Comparison of ENCODE assay signal across 1 cellular context in genomic region chr17:73795730-73796129, GRCh38.
TF ChIP-seq lines count a peak whose summit lies in the region.

No MANE protein-coding gene starts in this region.

TF ChIP-seq in HepG2, 621 proteins besides CTCF, POLR2A, EP300 and RAD21 (continued from another document and continues in another):
- TF ChIP-seq ZXDC (CRISPR knock-in tag; IDR thresholded peaks at IDR 0.05) (no peak), ZNF710 (CRISPR knock-in tag; IDR thresholded peaks at IDR 0.05; ENCODE audit: borderline replicate concordance) (0 out of 2 replicates have a peak, but pooled peaks have one; percentile 52), ZNF382 (CRISPR knock-in tag; IDR thresholded peaks at IDR 0.05; ENCODE audit: borderline replicate concordance) (no peak), PAF1 (CRISPR knock-in tag; IDR thresholded peaks at IDR 0.05) (no peak), GFI1 (CRISPR knock-in tag; IDR thresholded peaks at IDR 0.05; ENCODE audit: borderline replicate concordance) (0 out of 2 replicates have a peak, but pooled peaks have one; percentile 34), AHDC1 (CRISPR knock-in tag; IDR thresholded peaks at IDR 0.05; ENCODE audit: borderline replicate concordance) (peak; percentile 68; the same call in 1 of the 2 replicates), HHEX (CRISPR knock-in tag; IDR thresholded peaks at IDR 0.05) (no peak), MAX (IDR thresholded peaks at IDR 0.05) (peak; percentile 55), ZMAT3 (CRISPR knock-in tag; conservative IDR thresholded peaks at IDR 0.05) (no peak), NFE2L1 (CRISPR knock-in tag; IDR thresholded peaks at IDR 0.05; ENCODE audit: borderline replicate concordance) (no peak), ZSCAN12 (CRISPR knock-in tag; IDR thresholded peaks at IDR 0.05) (no peak), CBX5 (CRISPR knock-in tag; IDR thresholded peaks at IDR 0.05; ENCODE audit: borderline replicate concordance) (0 out of 2 replicates have a peak, but pooled peaks have one; percentile 60), ZNF644 (CRISPR knock-in tag; IDR thresholded peaks at IDR 0.05; ENCODE audit: low read depth) (peak; percentile 67; the same call in 1 of the 2 replicates), TCF7 (IDR thresholded peaks at IDR 0.05; ENCODE audit: low read depth) (peak; percentile 59), ZNF800 (CRISPR knock-in tag; IDR thresholded peaks at IDR 0.05) (no peak), PHF8 (CRISPR knock-in tag; IDR thresholded peaks at IDR 0.05) (no peak), SOX5 (CRISPR knock-in tag; IDR thresholded peaks at IDR 0.05; ENCODE audit: borderline replicate concordance) (peak; percentile 84), ZNF614 (CRISPR knock-in tag; IDR thresholded peaks at IDR 0.05; ENCODE audit: borderline replicate concordance) (peak; percentile 78), ZMYM3 (CRISPR knock-in tag; IDR thresholded peaks at IDR 0.05) (0 out of 2 replicates have a peak, but pooled peaks have one; percentile 42), FOXP4 (CRISPR knock-in tag; IDR thresholded peaks at IDR 0.05) (peak; percentile 62; the same call in 1 of the 2 replicates), ZBTB7A (CRISPR knock-in tag; IDR thresholded peaks at IDR 0.05) (no peak), MIER3 (CRISPR knock-in tag; IDR thresholded peaks at IDR 0.05; ENCODE audit: borderline replicate concordance) (peak; percentile 30; the same call in 1 of the 2 replicates), THRA (CRISPR knock-in tag; IDR thresholded peaks at IDR 0.05; ENCODE audit: borderline replicate concordance) (peak; percentile 71; the same call in 1 of the 2 replicates), ZMAT5 (CRISPR knock-in tag; IDR thresholded peaks at IDR 0.05; ENCODE audit: borderline replicate concordance, low read depth) (no peak), NR2F6 (IDR thresholded peaks at IDR 0.05) (peak; percentile 73), NR2F6 (CRISPR knock-in tag; IDR thresholded peaks at IDR 0.05) (peak; percentile 78), ZNF530 (CRISPR knock-in tag; IDR thresholded peaks at IDR 0.05; ENCODE audit: low read depth) (no peak), ZFP90 (CRISPR knock-in tag; IDR thresholded peaks at IDR 0.05; ENCODE audit: borderline replicate concordance) (no peak), FOXO4 (CRISPR knock-in tag; conservative IDR thresholded peaks at IDR 0.05) (no peak), HNF1A (IDR thresholded peaks at IDR 0.05; ENCODE audit: low read depth) (peak; percentile 22; the same call in 1 of the 2 replicates), HNF1A (CRISPR knock-in tag; IDR thresholded peaks at IDR 0.05; ENCODE audit: borderline replicate concordance) (peak; percentile 64; the same call in 1 of the 2 replicates), PHB2 (IDR thresholded peaks at IDR 0.05; ENCODE audit: partially characterized antibody) (no peak), ZNF12 (CRISPR knock-in tag; IDR thresholded peaks at IDR 0.05) (peak; percentile 62; the same call in 1 of the 2 replicates), CHCHD3 (CRISPR knock-in tag; IDR thresholded peaks at IDR 0.05) (no peak), PPARG (CRISPR knock-in tag; conservative IDR thresholded peaks at IDR 0.05) (0 out of 2 replicates have a peak, but pooled peaks have one; percentile 26)
